In genomic region chr1:41726899-41727748, GRCh38 we compare ENCODE assay signal across 8 cellular contexts.
DNase-seq lines count a peak whose midpoint lies in the region; ATAC-seq and TF ChIP-seq lines count a peak whose summit lies in the region.

No MANE protein-coding gene starts in this region.

- intact Hi-C loops in right cardiac atrium (cut with DNase I), result loop anchor here in 1 of 4 donors (10.0 kb wide), 1 partner anchor 472 kb away; no protein-coding TSS in a partner anchor
- intact Hi-C loops in thyroid gland (cut with DNase I), result no loop called here

- H3K4me3 Mint-ChIP-seq in T-helper 2 cell treated with Interferon-gamma antibody and Interleukin-4, amounts not matched to agents 5 μg/mL and 100 μg/mL, for 36 hours, result peak overlapping the region; percentile 70

- H3K9me3 Mint-ChIP-seq in T-helper 2 cell treated with Interferon-gamma antibody and Interleukin-4, amounts not matched to agents 5 μg/mL and 100 μg/mL, for 36 hours, result no peaks in the 10 kb centered on the region

- no peak for TF ChIP-seq POLR2A in thyroid gland (IDR thresholded peaks at IDR 0.05)

- H3K27me3 Mint-ChIP-seq in T-helper 2 cell treated with Interferon-gamma antibody and Interleukin-4, amounts not matched to agents 5 μg/mL and 100 μg/mL, for 36 hours (ENCODE audit: low read depth), result no peaks in the 10 kb centered on the region

- peak; percentile 55 for DNase-seq in NK-92 treated with Interleukin-12 subunit alpha and Interleukin-12 subunit beta, amount 100 ng/mL, for 24 hours (lab: John Stamatoyannopoulos, UW)
- DNase-seq in NK-92 (lab: John Stamatoyannopoulos, UW; ENCODE audit: unreplicated experiment), result no peak
- peak; percentile 32 for DNase-seq in T-helper 2 cell treated with Interferon-gamma antibody and Interleukin-4, amounts not matched to agents 5 μg/mL and 100 μg/mL, for 36 hours (ENCODE audit: low spot score)
- peak; percentile 71 to 91 (median 87) for DNase-seq in right cardiac atrium
- peak; percentile 16 to 25 for DNase-seq in thyroid gland
- DNase-seq in NCI-H2029 (lab: John Stamatoyannopoulos, UW), result no peak
- DNase-seq in NCI-H2227 treated with DMSO at 0.1 percent for 48 hours (lab: John Stamatoyannopoulos, UW), result no peak

- H3K9me3 ChIP-seq in right cardiac atrium (ENCODE audit: control insufficient read depth, low read length), result no peaks in the 10 kb centered on the region
- no peaks in the 10 kb centered on the region for H3K9me3 ChIP-seq in thyroid gland

- TF ChIP-seq CTCF in thyroid gland (IDR thresholded peaks at IDR 0.05), result no peak

- H3K4me1 ChIP-seq in right cardiac atrium (ENCODE audit: control insufficient read depth, insufficient read depth, low read length), result peaks cover 17% of the 10 kb centered on the region
- peaks cover 0 to 15% of the 10 kb centered on the region in 2 donors for H3K4me1 ChIP-seq in thyroid gland

- no peaks in the 10 kb centered on the region for H3K36me3 ChIP-seq in thyroid gland

- 46% methylated on average over 24 of the region's 24 CpGs for WGBS in right cardiac atrium
- 68 to 74% methylated on average over 21 to 24 of the region's 24 CpGs for WGBS in thyroid gland, 2 donors

- H3K27me3 ChIP-seq in right cardiac atrium (ENCODE audit: control insufficient read depth, insufficient read depth), result no peaks in the 10 kb centered on the region
- H3K27me3 ChIP-seq in thyroid gland, result no peaks in the 10 kb centered on the region

- H3K4me3 ChIP-seq in right cardiac atrium (ENCODE audit: low read length) (no peak overlapping the region), thyroid gland (replicated peaks in 1 of 3) (no peak overlapping the region)

- peak overlapping the region; percentile 73 for H3K27ac Mint-ChIP-seq in T-helper 2 cell treated with Interferon-gamma antibody and Interleukin-4, amounts not matched to agents 5 μg/mL and 100 μg/mL, for 36 hours

- no peak overlapping the region for H3K27ac ChIP-seq in right cardiac atrium (ENCODE audit: low read length)
- H3K27ac ChIP-seq in thyroid gland, result no peak overlapping the region

- no peaks in the 10 kb centered on the region for H3K36me3 Mint-ChIP-seq in T-helper 2 cell treated with Interferon-gamma antibody and Interleukin-4, amounts not matched to agents 5 μg/mL and 100 μg/mL, for 36 hours (ENCODE audit: low read depth)

- ATAC-seq in HG03159 (IDR thresholded peaks at IDR 0.05; ENCODE audit: unreplicated experiment) (peak; percentile 39), right cardiac atrium (peak; percentile 62 to 63)

- H3K4me1 Mint-ChIP-seq in T-helper 2 cell treated with Interferon-gamma antibody and Interleukin-4, amounts not matched to agents 5 μg/mL and 100 μg/mL, for 36 hours (ENCODE audit: low read depth), result peaks cover 45% of the 10 kb centered on the region

Comparison
In these comparisons a context has a peak if more than half of its experiments do, and no peak if none do; other contexts are left out.
1. DNase-seq: peak in NK-92 treated with Interleukin-12 subunit alpha and Interleukin-12 subunit beta, amount 100 ng/mL, for 24 hours (single experiment), T-helper 2 cell treated with Interferon-gamma antibody and Interleukin-4, amounts not matched to agents 5 μg/mL and 100 μg/mL, for 36 hours (single experiment), right cardiac atrium (3 of 3) and thyroid gland (2 of 2); none in NK-92 (single experiment), NCI-H2029 (single experiment) and NCI-H2227 treated with DMSO at 0.1 percent for 48 hours (single experiment).